In genomic region chr22:37086184-37086583, GRCh38 we compare ENCODE assay signal across 35 cellular contexts. TPM values are rescaled to one million over a fixed set of nuclear protein-coding genes. Genes with fewer than 3 reads are reported as not detected.
"Had no signal": no experiment of that assay in that cellular context is flagged by ENCODE, and none has a peak within 500 bp of the region (broad histone marks: within the 10 kb centered on the region; RNA-seq: fewer than 3 reads in every experiment).

No MANE protein-coding gene starts in this region.

- H3K4me3 ChIP-seq: ascending aorta, cardiac muscle cell had no signal

- H3K36me3 ChIP-seq: ascending aorta, cardiac muscle cell had no signal

- H3K4me1 ChIP-seq: ascending aorta had no signal

- H3K27me3 ChIP-seq: ascending aorta, cardiac muscle cell had no signal

- H3K9me3 Mint-ChIP-seq: activated B cell treated with CpG ODN at 0.5 μM for 24 hours; activated CD4-positive, alpha-beta T cell treated with anti-CD3 and anti-CD28 coated beads, Interleukin-2, amount 10 ng/mL, durations not matched to agents 7 days and 5 days; activated CD8-positive, alpha-beta T cell treated with anti-CD3 and anti-CD28 coated beads for 36 hours; activated naive CD4-positive, alpha-beta T cell treated with anti-CD3 and anti-CD28 coated beads, Interleukin-2, amount 10 ng/mL, durations not matched to agents 7 days and 5 days; activated naive CD4-positive, alpha-beta T cell treated with anti-CD3 and anti-CD28 coated beads, Interleukin-2, amount 50 U/mL, for 24 hours; activated T-cell treated with anti-CD3 and anti-CD28 coated beads, Interleukin-2, amount 50 U/mL, for 4 hours; activated T-cell treated with anti-CD3 and anti-CD28 coated beads, Interleukin-2, amount 50 U/mL, for 72 hours; activated T-helper 1 cell treated with anti-CD3 and anti-CD28 coated beads, Interleukin-12 subunit alpha, Interleukin-12 subunit beta, Interleukin-2, Interleukin-4 antibody, amounts not matched to agents 30 ng/mL and 10 ng/mL and 1 ng/mL, durations not matched to agents 14 hours and 24 hours and 36 hours; activated T-helper 2 cell treated with anti-CD3 and anti-CD28 coated beads, Interferon-gamma antibody, Interleukin-2, Interleukin-4, amounts not matched to agents 10 μg/mL and 5 μg/mL and 100 μg/mL, durations not matched to agents 14 hours and 24 hours and 36 hours; central memory CD8-positive, alpha-beta T cell; T-helper 1 cell treated with Interleukin-12 subunit alpha and Interleukin-12 subunit beta and Interleukin-4 antibody, amounts not matched to agents 30 μg/mL and 1 μg/mL, for 36 hours; T-helper 2 cell treated with Interferon-gamma antibody and Interleukin-4, amounts not matched to agents 5 μg/mL and 100 μg/mL, for 36 hours had no signal

- H3K4me3 Mint-ChIP-seq: activated B cell treated with CpG ODN at 0.5 μM for 24 hours; activated CD4-positive, alpha-beta T cell treated with anti-CD3 and anti-CD28 coated beads, Interleukin-2, amount 10 ng/mL, durations not matched to agents 7 days and 5 days; activated CD8-positive, alpha-beta T cell treated with anti-CD3 and anti-CD28 coated beads for 36 hours; activated naive CD4-positive, alpha-beta T cell treated with anti-CD3 and anti-CD28 coated beads, Interleukin-2, amount 10 ng/mL, durations not matched to agents 7 days and 5 days; activated naive CD4-positive, alpha-beta T cell treated with anti-CD3 and anti-CD28 coated beads, Interleukin-2, amount 50 U/mL, for 24 hours; activated naive CD8-positive, alpha-beta T cell; activated T-cell treated with anti-CD3 and anti-CD28 coated beads, Interleukin-2, amount 50 U/mL, for 4 hours; activated T-helper 1 cell treated with anti-CD3 and anti-CD28 coated beads, Interleukin-12 subunit alpha, Interleukin-12 subunit beta, Interleukin-2, Interleukin-4 antibody, amounts not matched to agents 30 ng/mL and 10 ng/mL and 1 ng/mL, durations not matched to agents 14 hours and 24 hours and 36 hours; brain; central memory CD8-positive, alpha-beta T cell; T-helper 1 cell treated with Interleukin-12 subunit alpha and Interleukin-12 subunit beta and Interleukin-4 antibody, amounts not matched to agents 30 μg/mL and 1 μg/mL, for 36 hours; T-helper 2 cell treated with Interferon-gamma antibody and Interleukin-4, amounts not matched to agents 5 μg/mL and 100 μg/mL, for 36 hours had no signal

- H3K27ac ChIP-seq: ascending aorta, cardiac muscle cell, VCaP had no signal

- H3K27ac Mint-ChIP-seq: activated B cell treated with CpG ODN at 0.5 μM for 24 hours; activated CD4-positive, alpha-beta T cell treated with anti-CD3 and anti-CD28 coated beads, Interleukin-2, amount 10 ng/mL, durations not matched to agents 7 days and 5 days; activated CD8-positive, alpha-beta T cell treated with anti-CD3 and anti-CD28 coated beads for 36 hours; activated naive CD4-positive, alpha-beta T cell treated with anti-CD3 and anti-CD28 coated beads, Interleukin-2, amount 10 ng/mL, durations not matched to agents 7 days and 5 days; activated naive CD4-positive, alpha-beta T cell treated with anti-CD3 and anti-CD28 coated beads, Interleukin-2, amount 50 U/mL, for 24 hours; activated naive CD8-positive, alpha-beta T cell; activated T-helper 1 cell treated with anti-CD3 and anti-CD28 coated beads, Interleukin-12 subunit alpha, Interleukin-12 subunit beta, Interleukin-2, Interleukin-4 antibody, amounts not matched to agents 30 ng/mL and 10 ng/mL and 1 ng/mL, durations not matched to agents 14 hours and 24 hours and 36 hours; brain; T-helper 1 cell treated with Interleukin-12 subunit alpha and Interleukin-12 subunit beta and Interleukin-4 antibody, amounts not matched to agents 30 μg/mL and 1 μg/mL, for 36 hours; T-helper 2 cell treated with Interferon-gamma antibody and Interleukin-4, amounts not matched to agents 5 μg/mL and 100 μg/mL, for 36 hours had no signal

- DNase-seq: activated B cell treated with CpG ODN at 0.5 μM for 24 hours; activated CD4-positive, alpha-beta T cell treated with anti-CD3 and anti-CD28 coated beads for 4 hours; activated CD4-positive, alpha-beta T cell treated with anti-CD3 and anti-CD28 coated beads, Interleukin-2, amount 10 ng/mL, durations not matched to agents 7 days and 5 days; activated CD4-positive, CD25-positive, alpha-beta regulatory T cell treated with anti-CD3 and anti-CD28 coated beads, Interleukin-2, amount 50 U/mL, for 72 hours; activated CD8-positive, alpha-beta memory T cell treated with anti-CD3 and anti-CD28 coated beads, Interleukin-2, amount 50 U/mL, for 4 hours; activated CD8-positive, alpha-beta T cell treated with anti-CD3 and anti-CD28 coated beads for 36 hours; activated effector memory CD4-positive, alpha-beta T cell treated with Interleukin-2 at 50 U/mL for 16 hours; activated gamma-delta T cell; activated naive CD4-positive, alpha-beta T cell treated with anti-CD3 and anti-CD28 coated beads, Interleukin-2, amount 10 ng/mL, durations not matched to agents 7 days and 5 days; activated naive CD4-positive, alpha-beta T cell treated with Interleukin-2 at 50 U/mL for 16 hours; activated T-cell treated with anti-CD3 and anti-CD28 coated beads for 4 hours; activated T-cell treated with anti-CD3 and anti-CD28 coated beads, Interleukin-2, amount 50 U/mL, for 1 hour; activated T-cell treated with anti-CD3 and anti-CD28 coated beads, Interleukin-2, amount 50 U/mL, for 4 hours; activated T-cell treated with anti-CD3 and anti-CD28 coated beads, Interleukin-2, amount 50 U/mL, for 72 hours; amygdala; anterior cingulate cortex; caudate nucleus; cerebellar nuclear complex; SW 1271; T-helper 1 cell; T-helper 2 cell; T-helper 9 cell had no signal

- ATAC-seq: activated CD8-positive, alpha-beta T cell treated with anti-CD3 and anti-CD28 coated beads for 36 hours; activated T-cell treated with anti-CD3 and anti-CD28 coated beads, Interleukin-2, amount 50 U/mL, for 4 hours; activated T-cell treated with anti-CD3 and anti-CD28 coated beads, Interleukin-2, amount 50 U/mL, for 72 hours had no signal

- H3K9me3 ChIP-seq: ascending aorta had no signal

- H3K27me3 Mint-ChIP-seq: activated CD4-positive, alpha-beta T cell treated with anti-CD3 and anti-CD28 coated beads, Interleukin-2, amount 10 ng/mL, durations not matched to agents 7 days and 5 days; activated CD8-positive, alpha-beta T cell treated with anti-CD3 and anti-CD28 coated beads for 36 hours; activated naive CD4-positive, alpha-beta T cell treated with anti-CD3 and anti-CD28 coated beads, Interleukin-2, amount 50 U/mL, for 24 hours; activated naive CD8-positive, alpha-beta T cell had no signal

- H3K36me3 Mint-ChIP-seq: activated naive CD4-positive, alpha-beta T cell treated with anti-CD3 and anti-CD28 coated beads, Interleukin-2, amount 10 ng/mL, durations not matched to agents 7 days and 5 days; activated naive CD4-positive, alpha-beta T cell treated with anti-CD3 and anti-CD28 coated beads, Interleukin-2, amount 50 U/mL, for 24 hours; activated naive CD8-positive, alpha-beta T cell; brain had no signal

RNA-seq across cellular contexts. Expression of gene TMPRSS6, which starts 23.3 kb away (rescaled TPM):
- total RNA-seq: ascending aorta, bronchial epithelial cell, cardiac muscle cell, chondrocyte had no signal
